In genomic region chr17:29111816-29112499, GRCh38 we compare ENCODE assay signal across 8 cellular contexts.
DNase-seq lines count a peak whose midpoint lies in the region; ATAC-seq and TF ChIP-seq lines count a peak whose summit lies in the region.

No MANE protein-coding gene starts in this region.

- H3K27me3 ChIP-seq in MG63 (no peaks in the 10 kb centered on the region), heart left ventricle (no peaks in the 10 kb centered on the region), sigmoid colon (no peaks in the 10 kb centered on the region)

- H3K27ac Mint-ChIP-seq in activated naive CD8-positive, alpha-beta T cell treated with anti-CD3 and anti-CD28 coated beads, Interleukin-2, amount 10 ng/mL, durations not matched to agents 7 days and 5 days = no peak overlapping the region

- no peak for TF ChIP-seq EP300 in sigmoid colon (IDR thresholded peaks at IDR 0.05)

- TF ChIP-seq POLR2A in heart left ventricle (IDR thresholded peaks at IDR 0.05) = no peak
- TF ChIP-seq POLR2A in sigmoid colon (IDR thresholded peaks at IDR 0.05) = no peak

- H3K4me1 ChIP-seq in heart left ventricle (peaks cover 15 to 55% (median 37%) of the 10 kb centered on the region in 12 donors), sigmoid colon (no peaks in the 10 kb centered on the region)

- no peaks in the 10 kb centered on the region for H3K9me3 Mint-ChIP-seq in activated naive CD8-positive, alpha-beta T cell treated with anti-CD3 and anti-CD28 coated beads, Interleukin-2, amount 10 ng/mL, durations not matched to agents 7 days and 5 days

- H3K4me3 Mint-ChIP-seq in activated naive CD8-positive, alpha-beta T cell treated with anti-CD3 and anti-CD28 coated beads, Interleukin-2, amount 10 ng/mL, durations not matched to agents 7 days and 5 days = no peak overlapping the region

- H3K36me3 ChIP-seq in MG63 (peaks cover 7% of the 10 kb centered on the region), heart left ventricle (peaks cover 0 to 91% (median 78%) of the 10 kb centered on the region in 9 donors), sigmoid colon (peaks cover 18 to 75% (median 28%) of the 10 kb centered on the region in 4 donors)

- peaks cover 4% of the 10 kb centered on the region for H3K36me3 Mint-ChIP-seq in activated naive CD8-positive, alpha-beta T cell treated with anti-CD3 and anti-CD28 coated beads, Interleukin-2, amount 10 ng/mL, durations not matched to agents 7 days and 5 days

- DNase-seq in DMS153 treated with DMSO at 0.1 percent for 48 hours (lab: John Stamatoyannopoulos, UW; ENCODE audit: unreplicated experiment) (peak; percentile 45), MG63 (peak; percentile 76), SKM-1 treated with dmso at 0.1 percent for 144 hours (lab: John Stamatoyannopoulos, UW; ENCODE audit: unreplicated experiment) (peak; percentile 55), heart left ventricle (peak; percentile 57 to 86 (median 68)), sigmoid colon (peak; percentile 80), pons (ENCODE audit: low spot score) (no peak)
- peak; percentile 82 for DNase-seq in activated naive CD8-positive, alpha-beta T cell treated with anti-CD3 and anti-CD28 coated beads, Interleukin-2, amount 10 ng/mL, durations not matched to agents 7 days and 5 days

- no peak overlapping the region for H3K4me3 ChIP-seq in MG63
- H3K4me3 ChIP-seq in heart left ventricle = no peak overlapping the region
- no peak overlapping the region for H3K4me3 ChIP-seq in sigmoid colon

- H3K27ac ChIP-seq in heart left ventricle (peak overlapping the region in 10 of 12 donors; percentile 13 to 59 (median 48)), sigmoid colon (no peak overlapping the region)

- H3K4me1 Mint-ChIP-seq in activated naive CD8-positive, alpha-beta T cell treated with anti-CD3 and anti-CD28 coated beads, Interleukin-2, amount 10 ng/mL, durations not matched to agents 7 days and 5 days = peaks cover 5% of the 10 kb centered on the region

- POLR2A ChIA-PET in activated naive CD8-positive, alpha-beta T cell treated with anti-CD3 and anti-CD28 coated beads, Interleukin-2, amount 10 ng/mL, durations not matched to agents 7 days and 5 days (lab: Charles Lee) = interaction anchor here (1.0 kb wide), 1 partner anchor 146 kb away, joined by 4 read pairs; no protein-coding TSS in a partner anchor

- no peaks in the 10 kb centered on the region for H3K27me3 Mint-ChIP-seq in activated naive CD8-positive, alpha-beta T cell treated with anti-CD3 and anti-CD28 coated beads, Interleukin-2, amount 10 ng/mL, durations not matched to agents 7 days and 5 days

- H3K9me3 ChIP-seq in MG63 (no peaks in the 10 kb centered on the region), heart left ventricle (no peaks in the 10 kb centered on the region), sigmoid colon (no peaks in the 10 kb centered on the region)

- intact Hi-C loops in heart left ventricle (cut with DNase I) (loop anchor here in 7 of 10 donors (1.0 to 5.0 kb wide), 7 partner anchors 35 to 147 kb away; no protein-coding TSS in a partner anchor), sigmoid colon (cut with DNase I) (loop anchor here (1.0 kb wide), 1 partner anchor 147 kb away; no protein-coding TSS in a partner anchor)

- ATAC-seq in activated naive CD8-positive, alpha-beta T cell treated with anti-CD3 and anti-CD28 coated beads, Interleukin-2, amount 10 ng/mL, durations not matched to agents 7 days and 5 days (ENCODE audit: low read depth) = peak; percentile 69
- ATAC-seq in heart left ventricle (peak; percentile 42 to 70 (median 60)), HG03442 (IDR thresholded peaks at IDR 0.05; ENCODE audit: unreplicated experiment) (no peak)

- TF ChIP-seq CTCF in heart left ventricle (IDR thresholded peaks at IDR 0.05) (peak; percentile 74 to 96 (median 89)), sigmoid colon (IDR thresholded peaks at IDR 0.05) (peak; percentile 59 to 91 (median 74))

- WGBS in heart left ventricle, 4 donors = 20 to 25% (median 22%) methylated on average over 17 to 20 of the region's 20 CpGs
- 41 to 52% methylated on average over 20 of the region's 20 CpGs for WGBS in sigmoid colon, 2 donors

Comparison
In these comparisons a context has a peak if more than half of its experiments do, and no peak if none do; other contexts are left out.
1. H3K27ac ChIP-seq: peak in heart left ventricle (10 of 12); none in sigmoid colon (0 of 4).